ENCODE assay signal across 8 cellular contexts in genomic region chr3:67380118-67380517, GRCh38.
"Had no signal": no experiment of that assay in that cellular context is flagged by ENCODE, and none has a peak within 500 bp of the region (broad histone marks: within the 10 kb centered on the region; RNA-seq: fewer than 3 reads in every experiment).

No MANE protein-coding gene starts in this region.

- H3K36me3 ChIP-seq: HAP-1 had no signal

- H3K4me3 Mint-ChIP-seq: GM23338, HFFc6, IgD-negative memory B cell had no signal

- ATAC-seq: GM23338, HCT116, HepG2 had no signal

- H3K4me1 ChIP-seq: HAP-1 had no signal

- H3K4me3 ChIP-seq: GM23338, HAP-1 had no signal

- H3K9me3 ChIP-seq: HAP-1 had no signal

- H3K27ac Mint-ChIP-seq: GM23338, HFFc6, IgD-negative memory B cell had no signal

- H3K27ac ChIP-seq: HL-60 had no signal

- DNase-seq: H7, HFFc6 had no signal

- H3K27me3 Mint-ChIP-seq: IgD-negative memory B cell had no signal
